20 cellular contexts compared by ENCODE assay signal in genomic region chr10:60291354-60291930, GRCh38.
A peak's percentile ranks its signal among the peaks of the same experiment; 100 is the strongest.
DNase-seq lines count a peak whose midpoint lies in the region; ATAC-seq and TF ChIP-seq lines count a peak whose summit lies in the region.
"Had no signal": no experiment of that assay in that cellular context is flagged by ENCODE, and none has a peak within 500 bp of the region (broad histone marks: within the 10 kb centered on the region; RNA-seq: fewer than 3 reads in every experiment).

No MANE protein-coding gene starts in this region.

- intact Hi-C loops in MCF 10A (cut with micrococcal nuclease): no loop called here
- intact Hi-C loops in breast epithelium (cut with DNase I; ENCODE audit: low total_unique reads): no loop called here

- H3K27me3 ChIP-seq in breast epithelium (no peaks in the 10 kb centered on the region), right atrium auricular region (no peaks in the 10 kb centered on the region), skeletal muscle satellite cell (ENCODE audit: control insufficient read depth, insufficient read depth, low read length) (no peaks in the 10 kb centered on the region), BE2C (no peaks in the 10 kb centered on the region)
- H3K27me3 ChIP-seq: dorsolateral prefrontal cortex, SJSA1, testis, vagina had no signal

- H3K4me1 Mint-ChIP-seq in MCF 10A (ENCODE audit: insufficient read depth, unreplicated experiment): no peaks in the 10 kb centered on the region

- TF ChIP-seq CTCF in MCF 10A (IDR thresholded peaks at IDR 0.05; ENCODE audit: unreplicated experiment) (no peak), breast epithelium (IDR thresholded peaks at IDR 0.05) (no peak), epithelial cell of esophagus (IDR thresholded peaks at IDR 0.05; ENCODE audit: insufficient read depth, low read depth, low read length, missing control alignments) (no peak), right atrium auricular region (IDR thresholded peaks at IDR 0.05) (no peak), BE2C (IDR thresholded peaks at IDR 0.05; ENCODE audit: low read depth, low read length) (no peak)

- CTCF ChIA-PET in MCF 10A (lab: Yijun Ruan, JAX): no interaction called here

- H3K36me3 ChIP-seq in breast epithelium (no peaks in the 10 kb centered on the region), right atrium auricular region (no peaks in the 10 kb centered on the region), skeletal muscle satellite cell (ENCODE audit: insufficient read depth, low read length) (no peaks in the 10 kb centered on the region), BE2C (no peaks in the 10 kb centered on the region)
- H3K36me3 ChIP-seq: SJSA1, vagina had no signal

- H3K27ac ChIP-seq in breast epithelium: no peak overlapping the region
- H3K27ac ChIP-seq in right atrium auricular region: peak overlapping the region; percentile 58 to 88
- H3K27ac ChIP-seq: A549, PC-9, SJSA1, testis, vagina, VCaP had no signal

- no peak overlapping the region for H3K4me3 ChIP-seq in breast epithelium
- H3K4me3 ChIP-seq in epithelial cell of esophagus (ENCODE audit: low read length): no peak overlapping the region
- no peak overlapping the region for H3K4me3 ChIP-seq in right atrium auricular region
- H3K4me3 ChIP-seq in skeletal muscle satellite cell (ENCODE audit: low read length): no peak overlapping the region
- H3K4me3 ChIP-seq in BE2C (ENCODE audit: low read depth, low read length): no peak overlapping the region
- H3K4me3 ChIP-seq: A549, dorsolateral prefrontal cortex, PC-9, SJSA1, testis, vagina had no signal

- no peaks in the 10 kb centered on the region for H3K36me3 Mint-ChIP-seq in MCF 10A (ENCODE audit: insufficient read depth, unreplicated experiment)

- DNase-seq in MCF 10A (ENCODE audit: unreplicated experiment) (peak; percentile 18), breast epithelium (ENCODE audit: low spot score in 2 of 2) (no peak), epithelial cell of esophagus (ENCODE audit: low read depth) (peak; percentile 27), right atrium auricular region (ENCODE audit: low spot score) (no peak), NCI-H187 (lab: John Stamatoyannopoulos, UW) (no peak), BE2C (no peak)
- DNase-seq: activated CD8-positive, alpha-beta memory T cell treated with anti-CD3 and anti-CD28 coated beads, Interleukin-2, amount 50 U/mL, for 48 hours; C1 segment of cervical spinal cord; dorsolateral prefrontal cortex; NCI-H1694; NCI-H345; PC-9; T-helper 2 cell; testis had no signal

- no peaks in the 10 kb centered on the region for H3K27me3 Mint-ChIP-seq in MCF 10A (ENCODE audit: insufficient read depth, unreplicated experiment)

- BruUV-seq in MCF 10A (replicated peaks; lab: Mats Ljungman, UMichigan): no TSS peak

- no peak overlapping the region for H3K27ac Mint-ChIP-seq in MCF 10A (ENCODE audit: low read depth, unreplicated experiment)

- H3K4me3 Mint-ChIP-seq in MCF 10A (ENCODE audit: unreplicated experiment): no peak overlapping the region

- no peak overlapping the region for H3K9ac ChIP-seq in skeletal muscle satellite cell (ENCODE audit: low read depth, low read length)

- H3K4me2 ChIP-seq in skeletal muscle satellite cell (ENCODE audit: low read length): peak overlapping the region; percentile 1
- H3K4me2 ChIP-seq: A549, PC-9 had no signal

- POLR2A ChIA-PET in MCF 10A (lab: Yijun Ruan, JAX): no interaction called here

- no peak for ATAC-seq in HG02798 (IDR thresholded peaks at IDR 0.05; ENCODE audit: poor library complexity, unreplicated experiment)
- ATAC-seq: A549 had no signal

- no peak for TF ChIP-seq POLR2A in breast epithelium (IDR thresholded peaks at IDR 0.05)

- H3K9me3 ChIP-seq in breast epithelium (no peaks in the 10 kb centered on the region), right atrium auricular region (no peaks in the 10 kb centered on the region), skeletal muscle satellite cell (replicated peaks; ENCODE audit: low read length) (no peaks in the 10 kb centered on the region), BE2C (no peaks in the 10 kb centered on the region)
- H3K9me3 ChIP-seq: A549, SJSA1, testis, vagina had no signal

- no peaks in the 10 kb centered on the region for H3K9me3 Mint-ChIP-seq in MCF 10A (ENCODE audit: unreplicated experiment)

- H3K4me1 ChIP-seq in breast epithelium: no peaks in the 10 kb centered on the region
- peaks cover 0 to 88% of the 10 kb centered on the region in 2 donors for H3K4me1 ChIP-seq in right atrium auricular region
- H3K4me1 ChIP-seq in skeletal muscle satellite cell (ENCODE audit: control insufficient read depth, insufficient read depth, low read length): peaks cover 67% of the 10 kb centered on the region
- H3K4me1 ChIP-seq in BE2C: peaks cover 25% of the 10 kb centered on the region
- H3K4me1 ChIP-seq: A549, SJSA1, testis, vagina had no signal

Comparison
In these comparisons a context has a peak if more than half of its experiments do, and no peak if none do; other contexts are left out.
1. DNase-seq: peak in MCF 10A (single experiment) and epithelial cell of esophagus (single experiment); none in breast epithelium (0 of 2), right atrium auricular region (single experiment), NCI-H187 (0 of 2) and BE2C (single experiment).
2. H3K27ac ChIP-seq: peak in right atrium auricular region (2 of 2); none in breast epithelium (0 of 2).